In the genomic region with DNA sequence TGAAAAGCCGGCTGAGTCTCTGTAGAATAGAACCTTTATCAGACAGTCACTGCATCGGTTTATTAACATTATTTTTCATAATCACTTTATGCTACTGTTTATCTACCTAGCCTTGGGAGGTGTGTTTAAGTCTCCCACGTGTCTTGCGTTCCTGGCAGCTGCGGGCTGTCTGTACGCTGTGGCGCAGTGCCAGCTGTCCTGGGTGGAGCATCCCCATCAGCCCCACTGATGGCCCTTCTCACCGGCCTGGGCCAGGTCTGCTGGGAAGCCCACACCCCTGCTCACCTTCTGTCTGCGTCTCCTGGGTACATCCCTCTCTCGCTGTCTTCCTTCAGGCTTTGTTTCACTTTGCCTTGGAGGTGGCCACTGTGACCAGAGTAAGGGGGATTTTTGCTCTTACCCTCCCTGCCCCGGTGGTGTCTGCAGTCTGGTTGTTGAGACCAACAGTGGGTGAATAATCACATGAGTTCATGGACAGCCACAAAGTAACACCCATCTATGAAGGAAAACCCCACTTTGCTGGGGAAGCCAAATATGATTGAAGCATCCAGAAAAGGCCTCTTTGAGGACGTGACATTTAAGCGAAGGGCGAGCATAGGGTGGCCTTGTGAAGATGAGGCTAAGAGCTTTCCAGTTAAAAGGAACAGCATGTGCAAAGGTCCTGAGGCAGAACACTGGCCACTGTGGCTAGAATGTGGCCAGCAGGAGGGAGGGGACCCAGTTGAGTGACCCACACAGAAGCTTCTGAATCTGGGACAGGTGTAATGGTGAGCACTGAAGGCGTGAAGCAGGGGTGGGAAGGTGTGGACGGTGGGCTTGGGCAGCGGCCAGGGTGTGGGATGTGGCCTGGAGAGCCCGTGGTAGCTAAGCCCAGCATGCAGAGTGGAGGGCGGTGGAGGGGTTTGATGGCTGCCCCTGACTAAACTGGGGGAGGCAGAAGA, we compare ENCODE assay signal across 12 cellular contexts. TPM values are rescaled to one million over a fixed set of nuclear protein-coding genes. Genes with fewer than 3 reads are reported as not detected.
DNase-seq lines count a peak whose midpoint lies in the region; ATAC-seq and FAIRE-seq lines count a peak whose summit lies in the region.
"Had no signal": no experiment of that assay in that cellular context is flagged by ENCODE, and none has a peak within 500 bp of the region (broad histone marks: within the 10 kb centered on the region; RNA-seq: fewer than 3 reads in every experiment).

No MANE protein-coding gene starts in this region.

- H3K4me3 Mint-ChIP-seq in T-helper 2 cell treated with Interferon-gamma antibody and Interleukin-4, amounts not matched to agents 5 μg/mL and 100 μg/mL, for 36 hours, result peak overlapping the region; percentile 30
- peak overlapping the region; percentile 37 for H3K4me3 Mint-ChIP-seq in central memory CD8-positive, alpha-beta T cell

- DNase-seq in T-helper 2 cell treated with Interferon-gamma antibody and Interleukin-4, amounts not matched to agents 5 μg/mL and 100 μg/mL, for 36 hours (ENCODE audit: low spot score), result no peak
- DNase-seq in T-helper 2 cell (no peak), small intestine (peak; percentile 54), foreskin melanocyte (no peak), DMS153 (lab: John Stamatoyannopoulos, UW) (no peak), anterior cingulate cortex (lab: John Stamatoyannopoulos, UW) (no peak)
- no peak for DNase-seq in central memory CD8-positive, alpha-beta T cell (ENCODE audit: low spot score in 2 of 2)
- DNase-seq: activated CD4-positive, alpha-beta T cell treated with anti-CD3 and anti-CD28 coated beads for 48 hours; NCI-H446 treated with DMSO at 0.1 percent for 48 hours had no signal

- no peak for ATAC-seq in central memory CD8-positive, alpha-beta T cell (replicated peaks; ENCODE audit: extremely low read depth, poor library complexity, severe bottlenecking)
- ATAC-seq: upper lobe of right lung had no signal

- H3K4me1 ChIP-seq in small intestine (ENCODE audit: control insufficient read depth in 2 of 2, insufficient read depth in 1 of 2, low read depth in 1 of 2, low read length in 1 of 2), result no peaks in the 10 kb centered on the region

- H3K4me1 Mint-ChIP-seq in T-helper 2 cell treated with Interferon-gamma antibody and Interleukin-4, amounts not matched to agents 5 μg/mL and 100 μg/mL, for 36 hours (ENCODE audit: low read depth), result peaks cover 53% of the 10 kb centered on the region
- H3K4me1 Mint-ChIP-seq in central memory CD8-positive, alpha-beta T cell, result peaks cover 37% of the 10 kb centered on the region

- H3K9me3 ChIP-seq in KOPT-K1 (ENCODE audit: insufficient read depth, low read length, poor library complexity, severe bottlenecking) (no peaks in the 10 kb centered on the region), small intestine (ENCODE audit: control insufficient read depth, low read depth) (no peaks in the 10 kb centered on the region)
- H3K9me3 ChIP-seq: upper lobe of right lung had no signal

- peak overlapping the region; percentile 74 for H3K27ac Mint-ChIP-seq in T-helper 2 cell treated with Interferon-gamma antibody and Interleukin-4, amounts not matched to agents 5 μg/mL and 100 μg/mL, for 36 hours
- peak overlapping the region; percentile 94 for H3K27ac Mint-ChIP-seq in central memory CD8-positive, alpha-beta T cell (ENCODE audit: low read depth)

- H3K27me3 Mint-ChIP-seq in T-helper 2 cell treated with Interferon-gamma antibody and Interleukin-4, amounts not matched to agents 5 μg/mL and 100 μg/mL, for 36 hours (ENCODE audit: low read depth), result no peaks in the 10 kb centered on the region
- no peaks in the 10 kb centered on the region for H3K27me3 Mint-ChIP-seq in central memory CD8-positive, alpha-beta T cell

- H3K27ac ChIP-seq in KOPT-K1 (ENCODE audit: low read depth, low read length, poor library complexity, severe bottlenecking), result peak overlapping the region; percentile 92
- H3K27ac ChIP-seq in small intestine (ENCODE audit: low read depth in 1 of 2, low read length in 1 of 2), result no peak overlapping the region
- H3K27ac ChIP-seq: hepatocyte, upper lobe of right lung had no signal

- H3K36me3 Mint-ChIP-seq in T-helper 2 cell treated with Interferon-gamma antibody and Interleukin-4, amounts not matched to agents 5 μg/mL and 100 μg/mL, for 36 hours (ENCODE audit: low read depth), result peaks cover 7% of the 10 kb centered on the region
- H3K36me3 Mint-ChIP-seq in central memory CD8-positive, alpha-beta T cell (ENCODE audit: insufficient read depth), result peaks cover 3% of the 10 kb centered on the region

- H3K9me3 Mint-ChIP-seq in T-helper 2 cell treated with Interferon-gamma antibody and Interleukin-4, amounts not matched to agents 5 μg/mL and 100 μg/mL, for 36 hours, result no peaks in the 10 kb centered on the region
- no peaks in the 10 kb centered on the region for H3K9me3 Mint-ChIP-seq in central memory CD8-positive, alpha-beta T cell

- 66 to 82% (median 69%) methylated on average over 19 of the region's 19 CpGs for WGBS in small intestine, 3 donors

- no peak for FAIRE-seq in small intestine (lab: Jason Lieb, UNC)

- H3K4me3 ChIP-seq in small intestine (ENCODE audit: low read depth in 1 of 2, low read length in 2 of 2), result no peak overlapping the region
- H3K4me3 ChIP-seq: hepatocyte, upper lobe of right lung had no signal

- H3K36me3 ChIP-seq in KOPT-K1 (ENCODE audit: insufficient read depth, low read length), result no peaks in the 10 kb centered on the region
- no peaks in the 10 kb centered on the region for H3K36me3 ChIP-seq in small intestine (ENCODE audit: control insufficient read depth in 2 of 2, insufficient read depth in 2 of 2, low read length in 2 of 2)
- H3K36me3 ChIP-seq: upper lobe of right lung had no signal

- no peaks in the 10 kb centered on the region for H3K27me3 ChIP-seq in small intestine (ENCODE audit: control insufficient read depth in 2 of 2, insufficient read depth in 2 of 2, low read length in 2 of 2)
- H3K27me3 ChIP-seq: hepatocyte, upper lobe of right lung had no signal

RNA-seq across cellular contexts. Expression of a gene that starts 41.7 kb away (rescaled TPM):
- polyA plus RNA-seq in small intestine, result 100 to 1,000 TPM in 1 of 3 donors, 10 to 100 TPM in 2; 61.6 to 155 (median 70.4) TPM
